In genomic region chr11:128212324-128212723, GRCh38 we compare ENCODE assay signal across 28 cellular contexts.
"Had no signal": no experiment of that assay in that cellular context is flagged by ENCODE, and none has a peak within 500 bp of the region (broad histone marks: within the 10 kb centered on the region; RNA-seq: fewer than 3 reads in every experiment).

No MANE protein-coding gene starts in this region.

- H3K4me2 ChIP-seq: hepatocyte had no signal

- FAIRE-seq: kidney, pancreas, small intestine had no signal

- H3K79me2 ChIP-seq: hepatocyte had no signal

- H3K4me1 ChIP-seq: pancreas, prostate gland had no signal

- H3K36me3 ChIP-seq: left ventricle myocardium inferior, pancreas, prostate gland, spleen, suprapubic skin, thoracic aorta, tibial artery, upper lobe of left lung, vagina had no signal

- H3K4me3 ChIP-seq: hepatocyte, left ventricle myocardium inferior, lung, mucosa of descending colon, pancreas, prostate gland, spleen, suprapubic skin, thoracic aorta, tibial artery, upper lobe of left lung, vagina had no signal

- H3K9me3 Mint-ChIP-seq: neural crest cell; stimulated activated effector memory CD8-positive, alpha-beta T cell treated with anti-CD3 and anti-CD28 coated beads, Interleukin-12 subunit alpha, Interleukin-12 subunit beta, amount 100 ng/mL, for 72 hours had no signal

- H3K27ac ChIP-seq: hepatocyte, left ventricle myocardium inferior, pancreas, prostate gland, spleen, suprapubic skin, thoracic aorta, tibial artery, upper lobe of left lung, vagina had no signal

- H3K27me3 Mint-ChIP-seq: naive thymus-derived CD4-positive, alpha-beta T cell; natural killer cell treated with Interleukin-12 subunit alpha and Interleukin-12 subunit beta and Interleukin-15 and Interleukin-18, amount 100 ng/mL, for 72 hours had no signal

- H3K27ac Mint-ChIP-seq: naive thymus-derived CD4-positive, alpha-beta T cell; natural killer cell treated with Interleukin-12 subunit alpha and Interleukin-12 subunit beta and Interleukin-15 and Interleukin-18, amount 100 ng/mL, for 72 hours; stimulated activated effector memory CD8-positive, alpha-beta T cell treated with anti-CD3 and anti-CD28 coated beads, Interleukin-12 subunit alpha, Interleukin-12 subunit beta, amount 100 ng/mL, for 72 hours; stimulated activated naive CD8-positive, alpha-beta T cell treated with anti-CD3 and anti-CD28 coated beads, Interleukin-15, Interleukin-2, amounts not matched to agents 100 ng/mL and 50 ng/mL, for 24 hours had no signal

- H3K4me1 Mint-ChIP-seq: neural crest cell had no signal

- DNase-seq: kidney; left colon; left ventricle myocardium inferior; midbrain; mucosa of descending colon; naive thymus-derived CD4-positive, alpha-beta T cell; nucleus accumbens; pancreas; posterior cingulate gyrus; retina; right cardiac atrium; small intestine; spleen; stimulated activated CD4-positive, alpha-beta T cell treated with anti-CD3 and anti-CD28 coated beads, Interleukin-4, amount 100 ng/mL, for 24 hours; stimulated activated naive CD4-positive, alpha-beta T cell; tibial artery; upper lobe of left lung had no signal

- H2AFZ ChIP-seq: hepatocyte had no signal

- H3K27me3 ChIP-seq: hepatocyte, pancreas, spleen, suprapubic skin, tibial artery, upper lobe of left lung, vagina had no signal

- H3K4me3 Mint-ChIP-seq: naive thymus-derived CD4-positive, alpha-beta T cell; natural killer cell treated with Interleukin-12 subunit alpha and Interleukin-12 subunit beta and Interleukin-15 and Interleukin-18, amount 100 ng/mL, for 72 hours; neural crest cell; stimulated activated effector memory CD8-positive, alpha-beta T cell treated with anti-CD3 and anti-CD28 coated beads, Interleukin-12 subunit alpha, Interleukin-12 subunit beta, amount 100 ng/mL, for 72 hours; stimulated activated naive CD8-positive, alpha-beta T cell treated with anti-CD3 and anti-CD28 coated beads, Interleukin-15, Interleukin-2, amounts not matched to agents 100 ng/mL and 50 ng/mL, for 24 hours had no signal

- H3K9me3 ChIP-seq: left ventricle myocardium inferior, mucosa of descending colon, pancreas, prostate gland, suprapubic skin, thoracic aorta, tibial artery, upper lobe of left lung, vagina had no signal

- ATAC-seq: left colon; mucosa of descending colon; naive thymus-derived CD4-positive, alpha-beta T cell; natural killer cell treated with Interleukin-12 subunit alpha and Interleukin-12 subunit beta and Interleukin-15 and Interleukin-18, amount 100 ng/mL, for 72 hours; pancreas; right cardiac atrium; sciatic nerve; stimulated activated effector memory CD8-positive, alpha-beta T cell treated with anti-CD3 and anti-CD28 coated beads, Interleukin-12 subunit alpha, Interleukin-12 subunit beta, amount 100 ng/mL, for 72 hours had no signal
